ENCODE assay signal across 32 cellular contexts in genomic region chr3:2110597-2111117, GRCh38. TPM values are rescaled to one million over a fixed set of nuclear protein-coding genes. Genes with fewer than 3 reads are reported as not detected.
"Had no signal": no experiment of that assay in that cellular context is flagged by ENCODE, and none has a peak within 500 bp of the region (broad histone marks: within the 10 kb centered on the region; RNA-seq: fewer than 3 reads in every experiment).

No MANE protein-coding gene starts in this region.

- FAIRE-seq: endometrium, endothelial cell of umbilical vein had no signal

- H3K27me3 Mint-ChIP-seq: activated CD4-positive, alpha-beta memory T cell treated with anti-CD3 and anti-CD28 coated beads, Interleukin-2, amount 10 ng/mL, durations not matched to agents 7 days and 5 days; activated CD4-positive, alpha-beta T cell treated with anti-CD3 and anti-CD28 coated beads for 36 hours; activated CD4-positive, alpha-beta T cell treated with anti-CD3 and anti-CD28 coated beads, Interleukin-2, amount 10 ng/mL, durations not matched to agents 24 days and 14 days; activated naive CD4-positive, alpha-beta T cell treated with anti-CD3 and anti-CD28 coated beads, Interleukin-2, amount 10 ng/mL, durations not matched to agents 7 days and 5 days; activated naive CD8-positive, alpha-beta T cell treated with anti-CD3 and anti-CD28 coated beads, Interleukin-2, amount 10 ng/mL, durations not matched to agents 7 days and 5 days; activated T-cell treated with anti-CD3 and anti-CD28 coated beads, Interleukin-2, amount 50 U/mL, for 24 hours; central memory CD8-positive, alpha-beta T cell; effector memory CD8-positive, alpha-beta T cell had no signal

- ATAC-seq: activated CD4-positive, alpha-beta T cell treated with anti-CD3 and anti-CD28 coated beads for 36 hours; activated naive CD4-positive, alpha-beta T cell treated with anti-CD3 and anti-CD28 coated beads, Interleukin-2, amount 50 U/mL, for 72 hours; activated T-cell treated with anti-CD3 and anti-CD28 coated beads, Interleukin-2, amount 50 U/mL, for 72 hours; effector memory CD8-positive, alpha-beta T cell; gastroesophageal sphincter had no signal

- H3K4me3 Mint-ChIP-seq: activated CD4-positive, alpha-beta memory T cell treated with anti-CD3 and anti-CD28 coated beads, Interleukin-2, amount 10 ng/mL, durations not matched to agents 7 days and 5 days; activated CD4-positive, alpha-beta T cell treated with anti-CD3 and anti-CD28 coated beads for 36 hours; activated CD4-positive, alpha-beta T cell treated with anti-CD3 and anti-CD28 coated beads, Interleukin-2, amount 10 ng/mL, durations not matched to agents 24 days and 14 days; activated naive CD4-positive, alpha-beta T cell treated with anti-CD3 and anti-CD28 coated beads, Interleukin-2, amount 10 ng/mL, durations not matched to agents 7 days and 5 days; activated naive CD8-positive, alpha-beta T cell treated with anti-CD3 and anti-CD28 coated beads, Interleukin-2, amount 10 ng/mL, durations not matched to agents 7 days and 5 days; activated T-cell treated with anti-CD3 and anti-CD28 coated beads, Interleukin-2, amount 50 U/mL, for 24 hours; activated T-cell treated with anti-CD3 and anti-CD28 coated beads, Interleukin-2, amount 50 U/mL, for 72 hours; brain; central memory CD8-positive, alpha-beta T cell; effector memory CD8-positive, alpha-beta T cell had no signal

- H3K4me3 ChIP-seq: ascending aorta, breast epithelium, cardiac muscle cell, esophagus squamous epithelium, gastroesophageal sphincter had no signal

- H3K4me1 ChIP-seq: ascending aorta, breast epithelium, esophagus squamous epithelium, gastroesophageal sphincter had no signal

- H3K36me3 ChIP-seq: ascending aorta, breast epithelium, cardiac muscle cell, esophagus squamous epithelium, gastroesophageal sphincter had no signal

- H3K27ac Mint-ChIP-seq: activated CD4-positive, alpha-beta memory T cell treated with anti-CD3 and anti-CD28 coated beads, Interleukin-2, amount 10 ng/mL, durations not matched to agents 7 days and 5 days; activated CD4-positive, alpha-beta T cell treated with anti-CD3 and anti-CD28 coated beads for 36 hours; activated CD4-positive, alpha-beta T cell treated with anti-CD3 and anti-CD28 coated beads, Interleukin-2, amount 10 ng/mL, durations not matched to agents 24 days and 14 days; activated naive CD4-positive, alpha-beta T cell treated with anti-CD3 and anti-CD28 coated beads, Interleukin-2, amount 10 ng/mL, durations not matched to agents 7 days and 5 days; activated naive CD4-positive, alpha-beta T cell treated with anti-CD3 and anti-CD28 coated beads, Interleukin-2, amount 50 U/mL, for 72 hours; activated naive CD8-positive, alpha-beta T cell treated with anti-CD3 and anti-CD28 coated beads, Interleukin-2, amount 10 ng/mL, durations not matched to agents 7 days and 5 days; activated T-cell treated with anti-CD3 and anti-CD28 coated beads, Interleukin-2, amount 50 U/mL, for 24 hours; activated T-cell treated with anti-CD3 and anti-CD28 coated beads, Interleukin-2, amount 50 U/mL, for 72 hours; brain; effector memory CD8-positive, alpha-beta T cell had no signal

- H3K27ac ChIP-seq: ascending aorta, breast epithelium, cardiac muscle cell, epithelial cell of prostate, esophagus squamous epithelium, gastroesophageal sphincter had no signal

- H3K9me3 ChIP-seq: ascending aorta, gastroesophageal sphincter had no signal

- H3K27me3 ChIP-seq: ascending aorta, breast epithelium, cardiac muscle cell, esophagus squamous epithelium, gastroesophageal sphincter had no signal

- H3K4me1 Mint-ChIP-seq: activated CD4-positive, alpha-beta memory T cell treated with anti-CD3 and anti-CD28 coated beads, Interleukin-2, amount 10 ng/mL, durations not matched to agents 7 days and 5 days; activated CD4-positive, alpha-beta T cell treated with anti-CD3 and anti-CD28 coated beads for 36 hours; activated CD4-positive, alpha-beta T cell treated with anti-CD3 and anti-CD28 coated beads, Interleukin-2, amount 10 ng/mL, durations not matched to agents 24 days and 14 days; activated naive CD4-positive, alpha-beta T cell treated with anti-CD3 and anti-CD28 coated beads, Interleukin-2, amount 10 ng/mL, durations not matched to agents 7 days and 5 days; activated naive CD8-positive, alpha-beta T cell treated with anti-CD3 and anti-CD28 coated beads, Interleukin-2, amount 10 ng/mL, durations not matched to agents 7 days and 5 days; central memory CD8-positive, alpha-beta T cell had no signal

- H3K36me3 Mint-ChIP-seq: activated naive CD4-positive, alpha-beta T cell treated with anti-CD3 and anti-CD28 coated beads, Interleukin-2, amount 10 ng/mL, durations not matched to agents 7 days and 5 days; activated naive CD8-positive, alpha-beta T cell treated with anti-CD3 and anti-CD28 coated beads, Interleukin-2, amount 10 ng/mL, durations not matched to agents 7 days and 5 days had no signal

- DNase-seq: activated CD4-positive, alpha-beta memory T cell treated with anti-CD3 and anti-CD28 coated beads, Interleukin-2, amount 10 ng/mL, durations not matched to agents 7 days and 5 days; activated CD4-positive, alpha-beta T cell treated with anti-CD3 and anti-CD28 coated beads for 36 hours; activated CD4-positive, alpha-beta T cell treated with anti-CD3 and anti-CD28 coated beads, Interleukin-2, amount 10 ng/mL, durations not matched to agents 24 days and 14 days; activated CD4-positive, alpha-beta T cell treated with anti-CD3 and anti-CD28 coated beads, Interleukin-2, amount 50 U/mL, for 4 hours; activated CD4-positive, CD25-positive, alpha-beta regulatory T cell; activated CD4-positive, CD25-positive, alpha-beta regulatory T cell treated with anti-CD3 and anti-CD28 coated beads, Interleukin-2, amount 50 U/mL, for 72 hours; activated CD8-positive, alpha-beta memory T cell treated with anti-CD3 and anti-CD28 coated beads, Interleukin-2, amount 50 U/mL, for 48 hours; activated gamma-delta T cell; activated naive CD4-positive, alpha-beta T cell; activated naive CD4-positive, alpha-beta T cell treated with anti-CD3 and anti-CD28 coated beads, Interleukin-2, amount 10 ng/mL, durations not matched to agents 7 days and 5 days; activated naive CD8-positive, alpha-beta T cell treated with anti-CD3 and anti-CD28 coated beads, Interleukin-2, amount 10 ng/mL, durations not matched to agents 7 days and 5 days; activated T-cell treated with anti-CD3 and anti-CD28 coated beads for 4 hours; activated T-cell treated with anti-CD3 and anti-CD28 coated beads, Interleukin-2, amount 50 U/mL, for 24 hours; activated T-cell treated with anti-CD3 and anti-CD28 coated beads, Interleukin-2, amount 50 U/mL, for 72 hours; cortex of kidney; dermis blood vessel endothelial cell; effector CD4-positive, alpha-beta T cell; effector memory CD8-positive, alpha-beta T cell; esophagus squamous epithelium; foreskin melanocyte; T-helper 2 cell had no signal

RNA-seq across cellular contexts. Expression of gene CNTN4, which starts 12.0 kb away (rescaled TPM):
- total RNA-seq: activated CD4-positive, alpha-beta memory T cell treated with anti-CD3 and anti-CD28 coated beads, Interleukin-2, amount 10 ng/mL, durations not matched to agents 7 days and 5 days; activated CD4-positive, alpha-beta T cell treated with anti-CD3 and anti-CD28 coated beads for 36 hours; activated CD4-positive, alpha-beta T cell treated with anti-CD3 and anti-CD28 coated beads, Interleukin-2, amount 10 ng/mL, durations not matched to agents 24 days and 14 days; activated naive CD4-positive, alpha-beta T cell treated with anti-CD3 and anti-CD28 coated beads, Interleukin-2, amount 50 U/mL, for 72 hours; activated naive CD8-positive, alpha-beta T cell treated with anti-CD3 and anti-CD28 coated beads, Interleukin-2, amount 10 ng/mL, durations not matched to agents 7 days and 5 days; endothelial cell of umbilical vein; T-helper 1 cell treated with Interleukin-12 subunit alpha and Interleukin-12 subunit beta and Interleukin-4 antibody, amounts not matched to agents 30 ng/mL and 1 ng/mL, for 36 hours had no signal
- polyA plus RNA-seq: endothelial cell of umbilical vein had no signal
